ENCODE assay signal across 8 cellular contexts in the genomic region with DNA sequence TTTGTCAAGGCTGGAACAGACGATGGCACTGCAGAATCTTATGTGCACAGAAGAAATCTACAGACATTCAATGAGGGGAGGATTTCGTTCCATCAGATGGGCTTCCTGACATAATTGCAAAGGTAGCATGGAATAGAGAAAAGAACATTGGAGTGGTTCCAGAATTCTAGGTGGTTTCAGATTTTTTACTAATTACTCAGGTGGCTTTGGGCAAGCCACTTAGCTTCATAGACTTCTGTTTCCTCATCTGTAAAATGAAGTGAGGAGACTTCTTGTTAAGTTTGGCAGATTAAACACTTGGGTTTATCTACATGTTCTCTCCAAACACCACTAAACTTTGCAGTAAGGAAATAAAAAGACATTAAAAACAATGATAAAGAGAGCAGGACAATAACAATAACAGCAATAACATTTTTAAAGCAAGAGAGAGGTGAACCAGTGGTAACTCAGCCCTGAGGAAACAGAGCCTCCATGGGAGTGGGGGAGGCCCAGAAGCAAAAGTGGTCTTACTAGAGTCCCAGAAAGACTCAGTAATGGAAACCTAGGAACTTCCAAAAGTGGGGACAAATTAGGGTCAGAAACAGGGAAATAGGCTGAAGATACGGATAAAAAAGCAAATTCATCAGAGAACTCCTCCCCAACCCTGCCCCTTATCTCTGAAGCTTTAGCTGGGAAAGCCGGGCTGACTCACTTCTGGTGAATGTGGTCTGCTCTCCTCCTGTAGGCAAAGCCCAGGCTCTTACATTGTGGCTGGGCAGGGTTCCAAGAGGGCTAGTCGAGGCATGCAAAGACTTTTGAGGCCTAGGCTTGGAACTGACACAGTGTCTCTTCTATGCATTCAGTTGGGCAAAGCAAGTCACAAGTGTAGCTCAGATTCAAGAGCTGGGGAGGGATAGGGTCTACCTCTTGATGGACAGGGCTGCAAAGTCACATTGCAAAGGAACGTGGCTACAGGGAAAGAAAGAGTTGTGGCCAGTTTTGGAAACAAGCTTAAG. TPM values are rescaled to one million over a fixed set of nuclear protein-coding genes. Genes with fewer than 3 reads are reported as not detected.
DNase-seq lines count a peak whose midpoint lies in the region; ATAC-seq, FAIRE-seq and TF ChIP-seq lines count a peak whose summit lies in the region.

No MANE protein-coding gene starts in this region.

- intact Hi-C loops in heart right ventricle (cut with DNase I), result loop anchor here in 7 of 10 donors (2.0 to 10.0 kb wide), 8 partner anchors 190 to 393 kb away; no protein-coding TSS in a partner anchor

- H3K27ac ChIP-seq in heart right ventricle, result no peak overlapping the region

- H3K4me1 ChIP-seq in heart right ventricle, result peaks cover 0 to 30% (median 17%) of the 10 kb centered on the region in 9 donors

- no peak for TF ChIP-seq POLR2A in H54 (IDR thresholded peaks at IDR 0.05; ENCODE audit: low read depth, low read length)

- no peaks in the 10 kb centered on the region for H3K36me3 Mint-ChIP-seq in glutamatergic neuron (ENCODE audit: unreplicated experiment)

- H3K27me3 Mint-ChIP-seq in glutamatergic neuron (ENCODE audit: unreplicated experiment), result no peaks in the 10 kb centered on the region

- H3K4me1 Mint-ChIP-seq in glutamatergic neuron (ENCODE audit: low read depth, unreplicated experiment), result no peaks in the 10 kb centered on the region

- H3K27ac Mint-ChIP-seq in glutamatergic neuron (ENCODE audit: unreplicated experiment), result no peak overlapping the region

- H3K9me3 Mint-ChIP-seq in glutamatergic neuron (ENCODE audit: unreplicated experiment), result no peaks in the 10 kb centered on the region

- 57 to 60% methylated on average over 6 of the region's 6 CpGs for WGBS in heart right ventricle, 2 donors

- peak in 5 of 8 donors; percentile 63 to 90 (median 70) for ATAC-seq in heart right ventricle

- no peak for TF ChIP-seq CTCF in heart right ventricle (IDR thresholded peaks at IDR 0.05)
- TF ChIP-seq CTCF in glutamatergic neuron (IDR thresholded peaks at IDR 0.05; ENCODE audit: partially characterized antibody, unreplicated experiment), result no peak

- no peaks in the 10 kb centered on the region for H3K36me3 ChIP-seq in heart right ventricle

- FAIRE-seq in H54 (lab: Jason Lieb, UNC), result peak; percentile 100

- peak; percentile 93 for DNase-seq in DMS 273 (lab: John Stamatoyannopoulos, UW; ENCODE audit: unreplicated experiment)
- DNase-seq in H54 (ENCODE audit: insufficient read length, low spot score), result peak; percentile 64
- peak; percentile 31 for DNase-seq in NCI-H1694 (lab: John Stamatoyannopoulos, UW)
- peak; percentile 59 for DNase-seq in activated CD8-positive, alpha-beta memory T cell treated with anti-CD3 and anti-CD28 coated beads, Interleukin-2, amount 50 U/mL, for 48 hours
- peak; percentile 15 to 55 for DNase-seq in heart right ventricle
- peak; percentile 35 for DNase-seq in stimulated activated CD4-positive, alpha-beta T cell treated with anti-CD3 and anti-CD28 coated beads, Interleukin-2, amount 100 ng/mL, for 4 hours (ENCODE audit: low read depth)
- DNase-seq in COLO668 (lab: John Stamatoyannopoulos, UW; ENCODE audit: unreplicated experiment), result no peak
- DNase-seq in glutamatergic neuron, result no peak

- H3K27me3 ChIP-seq in heart right ventricle, result no peaks in the 10 kb centered on the region

- H3K9me3 ChIP-seq in heart right ventricle, result no peaks in the 10 kb centered on the region

- H3K4me3 Mint-ChIP-seq in glutamatergic neuron (ENCODE audit: unreplicated experiment), result no peak overlapping the region

- H3K4me3 ChIP-seq in heart right ventricle, result no peak overlapping the region

RNA-seq across cellular contexts. Expression of a gene that starts 11.8 kb away (rescaled TPM):
- total RNA-seq in heart right ventricle, result not detected
- not detected for polyA plus RNA-seq in heart right ventricle
- total RNA-seq in glutamatergic neuron (ENCODE audit: unreplicated experiment), result not detected

Comparison
In these comparisons a context has a peak if more than half of its experiments do, and no peak if none do; other contexts are left out.
1. DNase-seq: peak in DMS 273 (single experiment), H54 (single experiment), NCI-H1694 (single experiment), activated CD8-positive, alpha-beta memory T cell treated with anti-CD3 and anti-CD28 coated beads, Interleukin-2, amount 50 U/mL, for 48 hours (single experiment), heart right ventricle (2 of 2) and stimulated activated CD4-positive, alpha-beta T cell treated with anti-CD3 and anti-CD28 coated beads, Interleukin-2, amount 100 ng/mL, for 4 hours (single experiment); none in COLO668 (single experiment) and glutamatergic neuron (single experiment).